Comparison of ENCODE assay signal across 8 cellular contexts in genomic region chr7:76166404-76167255, GRCh38.
DNase-seq lines count a peak whose midpoint lies in the region; TF ChIP-seq lines count a peak whose summit lies in the region.

No MANE protein-coding gene starts in this region.

- peak; percentile 59 for DNase-seq in GM04503 (ENCODE audit: low read depth)
- peak; percentile 94 for DNase-seq in HEK293T (ENCODE audit: extremely low spot score)
- peak; percentile 97 for DNase-seq in NB4 (ENCODE audit: low read depth)
- DNase-seq in SK-N-MC (ENCODE audit: low read depth, low spot score): peak; percentile 32
- peak; percentile 93 for DNase-seq in germinal center (ENCODE audit: low spot score)

- peak overlapping the region; percentile 80 for H3K27ac Mint-ChIP-seq in activated naive CD4-positive, alpha-beta T cell treated with anti-CD3 and anti-CD28 coated beads, Interleukin-2, amount 50 U/mL, for 24 hours

- CTCF ChIA-PET in HEK293T (lab: Yijun Ruan, JAX): interaction anchor here (1.3 kb wide), 1 partner anchor 11 kb away, joined by 8 read pairs; no protein-coding TSS in a partner anchor

- no peaks in the 10 kb centered on the region for H3K9me3 Mint-ChIP-seq in activated naive CD4-positive, alpha-beta T cell treated with anti-CD3 and anti-CD28 coated beads, Interleukin-2, amount 50 U/mL, for 24 hours

- H3K4me1 ChIP-seq in neutrophil (ENCODE audit: control insufficient read depth in 1 of 2, insufficient read depth in 1 of 2, low read depth in 1 of 2, low read length in 1 of 2): peaks cover 4 to 11% of the 10 kb centered on the region in 2 experiments
- peaks cover 0 to 12% (median 9%) of the 10 kb centered on the region in 5 donors for H3K4me1 ChIP-seq in subcutaneous abdominal adipose tissue (ENCODE audit: control insufficient read depth in 5 of 5, insufficient read depth in 5 of 5, low read length in 5 of 5)

- H3K27me3 ChIP-seq in neutrophil: no peaks in the 10 kb centered on the region
- H3K27me3 ChIP-seq in subcutaneous abdominal adipose tissue (ENCODE audit: control insufficient read depth in 5 of 5, insufficient read depth in 4 of 5, low read length in 5 of 5): no peaks in the 10 kb centered on the region

- H3K4me3 ChIP-seq in NB4 (ENCODE audit: low read depth, low read length): peak overlapping the region; percentile 91
- H3K4me3 ChIP-seq in SK-N-MC: peak overlapping the region; percentile 90
- peak overlapping the region; percentile 67 to 80 for H3K4me3 ChIP-seq in neutrophil (ENCODE audit: low read depth in 1 of 2, low read length in 1 of 2)
- peak overlapping the region; percentile 77 to 85 (median 78) for H3K4me3 ChIP-seq in subcutaneous abdominal adipose tissue (ENCODE audit: low read depth in 1 of 5, low read length in 5 of 5)

- H3K27ac ChIP-seq in SK-N-MC (no peak overlapping the region), neutrophil (peak overlapping the region; percentile 92), subcutaneous abdominal adipose tissue (ENCODE audit: low read depth, low read length) (peak overlapping the region; percentile 57)

- H3K9me3 ChIP-seq in SK-N-MC (ENCODE audit: low read depth, low read length): no peaks in the 10 kb centered on the region
- H3K9me3 ChIP-seq in neutrophil: no peaks in the 10 kb centered on the region
- no peaks in the 10 kb centered on the region for H3K9me3 ChIP-seq in subcutaneous abdominal adipose tissue (ENCODE audit: control insufficient read depth in 5 of 5, low read length in 5 of 5)

- H3K9ac ChIP-seq in SK-N-MC (ENCODE audit: insufficient read length) (peak overlapping the region; percentile 64), subcutaneous abdominal adipose tissue (ENCODE audit: low read length in 5 of 5) (peak overlapping the region; percentile 26 to 86 (median 72))

- TF ChIP-seq CTCF in NB4 (IDR thresholded peaks at IDR 0.05; ENCODE audit: low read depth, low read length): peak; percentile 4
- TF ChIP-seq CTCF in neutrophil (IDR thresholded peaks at IDR 0.05): peak; percentile 57

- no peaks in the 10 kb centered on the region for H3K27me3 Mint-ChIP-seq in activated naive CD4-positive, alpha-beta T cell treated with anti-CD3 and anti-CD28 coated beads, Interleukin-2, amount 50 U/mL, for 24 hours

- H3K36me3 Mint-ChIP-seq in activated naive CD4-positive, alpha-beta T cell treated with anti-CD3 and anti-CD28 coated beads, Interleukin-2, amount 50 U/mL, for 24 hours: no peaks in the 10 kb centered on the region

- no peaks in the 10 kb centered on the region for H3K36me3 ChIP-seq in SK-N-MC (ENCODE audit: insufficient read depth, low read length)
- no peaks in the 10 kb centered on the region for H3K36me3 ChIP-seq in neutrophil
- no peaks in the 10 kb centered on the region for H3K36me3 ChIP-seq in subcutaneous abdominal adipose tissue (ENCODE audit: control insufficient read depth in 5 of 5, insufficient read depth in 5 of 5, low read length in 5 of 5)

- H3K4me3 Mint-ChIP-seq in activated naive CD4-positive, alpha-beta T cell treated with anti-CD3 and anti-CD28 coated beads, Interleukin-2, amount 50 U/mL, for 24 hours: peak overlapping the region; percentile 86

- peaks cover 9% of the 10 kb centered on the region for H3K4me1 Mint-ChIP-seq in activated naive CD4-positive, alpha-beta T cell treated with anti-CD3 and anti-CD28 coated beads, Interleukin-2, amount 50 U/mL, for 24 hours

- peak; percentile 89 for TF ChIP-seq POLR2A in NB4 (IDR thresholded peaks at IDR 0.05; ENCODE audit: extremely low read depth, insufficient read length)

- POLR2A ChIA-PET in HEK293T (lab: Yijun Ruan, JAX): interaction anchor here (0.6 to 2.6 kb wide), 19 partner anchors 11 to 1232 kb away, joined by 3 to 15 read pairs (median 4); partner anchors contain the start of genes MDH2, SRRM3 and STYXL1

TF ChIP-seq in HEK293T, 16 proteins besides CTCF, POLR2A, EP300 and RAD21:
- TF ChIP-seq FOXK2 (IDR thresholded peaks at IDR 0.05): no peak
- TF ChIP-seq PKNOX1 (IDR thresholded peaks at IDR 0.05): no peak
- peak; percentile 92 for TF ChIP-seq L3MBTL2 (conservative IDR thresholded peaks at IDR 0.05)
- peak; percentile 90 for TF ChIP-seq TARDBP (IDR thresholded peaks at IDR 0.05)
TF ChIP-seq in HEK293T: peak in this region for 2.

Comparison
In these comparisons a context has a peak if more than half of its experiments do, and no peak if none do; other contexts are left out.
1. DNase-seq: peak in every context shown above with its lines; median percentile 97 in NB4; 94 in HEK293T; 93 in germinal center; 59 in GM04503; 32 in SK-N-MC.